ENCODE assay signal across 8 cellular contexts in the genomic region with DNA sequence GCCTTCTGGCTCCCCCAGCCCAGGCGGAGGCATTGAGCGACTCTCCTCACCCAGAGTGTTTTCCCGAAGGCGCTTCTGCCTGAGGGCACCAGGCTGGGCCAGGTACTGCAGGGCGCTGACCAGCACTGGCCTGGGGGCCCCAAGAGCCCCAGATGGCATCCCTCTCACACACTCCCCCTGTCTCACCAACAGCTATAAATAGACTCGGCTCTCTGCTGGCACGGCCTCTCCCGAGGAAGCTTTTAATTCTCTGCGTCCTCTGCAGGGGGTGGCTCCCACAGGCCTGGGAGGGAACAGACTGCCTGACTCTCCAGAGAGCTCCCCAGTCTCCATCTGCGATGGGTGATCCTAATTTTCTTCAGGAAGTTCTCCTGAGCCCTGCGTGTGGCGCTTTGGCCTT. TPM values are rescaled to one million over a fixed set of nuclear protein-coding genes. Genes with fewer than 3 reads are reported as not detected.
DNase-seq lines count a peak whose midpoint lies in the region; ATAC-seq, FAIRE-seq and TF ChIP-seq lines count a peak whose summit lies in the region.
"Not testable (repeated sequence)": the region's sequence is repeated elsewhere in the genome, so short reads cannot be mapped to it uniquely, and the experiment has no call there.
"Had no signal": no experiment of that assay in that cellular context is flagged by ENCODE, and none has a peak within 500 bp of the region (broad histone marks: within the 10 kb centered on the region; RNA-seq: fewer than 3 reads in every experiment).

No MANE protein-coding gene starts in this region.

- H3K9me3 ChIP-seq in IMR-90 (ENCODE audit: control insufficient read depth, insufficient read depth, low read length); body of pancreas; pancreas: not testable (repeated sequence)

- not testable (repeated sequence) for H2AK9ac ChIP-seq in IMR-90 (replicated peaks; ENCODE audit: low read depth, low read length, poor library complexity)

- TF ChIP-seq POLR2A in IMR-90 (IDR thresholded peaks at IDR 0.05; ENCODE audit: low read depth, low read length); body of pancreas (IDR thresholded peaks at IDR 0.05): not testable (repeated sequence)

- not testable (repeated sequence) for H3K14ac ChIP-seq in IMR-90 (replicated peaks; ENCODE audit: low read depth, low read length)

- dilution Hi-C loops in IMR-90 (cut with HindIII; ENCODE audit: low sequenced_read_pairs, unreplicated experiment): not testable (repeated sequence)

- not testable (repeated sequence) for TF ChIP-seq RAD21 in IMR-90 (IDR thresholded peaks at IDR 0.05; ENCODE audit: low read length)

- not testable (repeated sequence) for H3K27ac ChIP-seq in IMR-90 (ENCODE audit: insufficient read depth, low read length); body of pancreas; pancreas

- peaks cover 12% of the 10 kb centered on the region for H3K27me3 ChIP-seq in IMR-90 (ENCODE audit: control insufficient read depth, insufficient read depth, low read length)
- H3K27me3 ChIP-seq in body of pancreas, pancreas: not testable (repeated sequence)

- intact Hi-C loops in IMR-90 (cut with micrococcal nuclease); body of pancreas (cut with DNase I); Right ventricle myocardium superior (cut with DNase I); left cardiac atrium (cut with DNase I); pancreas (cut with DNase I): not testable (repeated sequence)

- CTCF ChIA-PET in IMR-90 (lab: Yijun Ruan, JAX): not testable (repeated sequence)

- H2BK5ac ChIP-seq in IMR-90 (ENCODE audit: low read depth, low read length, poor library complexity, severe bottlenecking): not testable (repeated sequence)

- not testable (repeated sequence) for H4K20me1 ChIP-seq in IMR-90 (ENCODE audit: insufficient read depth, low read length)

- H3K79me1 ChIP-seq in IMR-90 (ENCODE audit: low read depth in 1 of 2, low read length in 2 of 2): not testable (repeated sequence)

- H4K91ac ChIP-seq in IMR-90 (ENCODE audit: insufficient read depth, low read depth, low read length): not testable (repeated sequence)

- H2BK15ac ChIP-seq in IMR-90 (ENCODE audit: low read depth, low read length): not testable (repeated sequence)

- H2BK20ac ChIP-seq in IMR-90 (ENCODE audit: low read depth, low read length): not testable (repeated sequence)

- H3K4me3 ChIP-seq in IMR-90 (ENCODE audit: insufficient read depth, low read depth, low read length); body of pancreas; pancreas: not testable (repeated sequence)

- not testable (repeated sequence) for H2AFZ ChIP-seq in IMR-90 (replicated peaks; ENCODE audit: low read length, poor library complexity)

- DNase-seq in IMR-90, body of pancreas, Right ventricle myocardium superior, left cardiac atrium, pancreas: not testable (repeated sequence)

- peak; percentile 81 for FAIRE-seq in islet of Langerhans (lab: Jason Lieb, UNC)
- FAIRE-seq in pancreas (lab: Jason Lieb, UNC): not testable (repeated sequence)

- TF ChIP-seq CTCF in IMR-90 (conservative IDR thresholded peaks at IDR 0.05; ENCODE audit: low read depth, low read length); body of pancreas (IDR thresholded peaks at IDR 0.05); pancreas (IDR thresholded peaks at IDR 0.05): not testable (repeated sequence)

- not testable (repeated sequence) for H3K4me2 ChIP-seq in IMR-90 (ENCODE audit: low read depth, low read length)

- not testable (repeated sequence) for H3K4me1 ChIP-seq in IMR-90 (ENCODE audit: control insufficient read depth, insufficient read depth, low read length); body of pancreas; pancreas

- in situ Hi-C loops in IMR-90 (cut with MboI; ENCODE audit: low sequenced_read_pairs): not testable (repeated sequence)

- H2BK120ac ChIP-seq in IMR-90 (ENCODE audit: low read depth, low read length): not testable (repeated sequence)

- ATAC-seq in IMR-90 (ENCODE audit: low read depth) (peak; percentile 3), body of pancreas (peak; percentile 6), esophagus mucosa (peak; percentile 2), Right ventricle myocardium superior (ENCODE audit: poor library complexity) (peak; percentile 65), left cardiac atrium (peak; percentile 41 to 53), pancreas (peak in 3 of 4 donors; percentile 4 to 14 (median 10))

- H3K36me3 ChIP-seq in IMR-90 (ENCODE audit: control insufficient read depth, insufficient read depth, low read length); body of pancreas (replicated peaks in 1 of 2; ENCODE audit: insufficient read depth in 1 of 2, low read depth in 2 of 2); pancreas: not testable (repeated sequence)

- not testable (repeated sequence) for H3K56ac ChIP-seq in IMR-90 (ENCODE audit: extremely low read depth, insufficient read depth, low read length)

- H4K5ac ChIP-seq in IMR-90 (ENCODE audit: low read depth, low read length): not testable (repeated sequence)

- not testable (repeated sequence) for BruUV-seq in IMR-90 (replicated peaks; lab: Mats Ljungman, UMichigan)

- not testable (repeated sequence) for H2AK5ac ChIP-seq in IMR-90 (ENCODE audit: low read depth, low read length)

- H4K8ac ChIP-seq in IMR-90 (ENCODE audit: low read depth in 2 of 2, low read length in 2 of 2): not testable (repeated sequence)

- H3K18ac ChIP-seq in IMR-90 (ENCODE audit: low read depth, low read length): not testable (repeated sequence)

- POLR2A ChIA-PET in IMR-90 (lab: Charles Lee; ENCODE audit: unreplicated experiment): not testable (repeated sequence)

- H3K9me1 ChIP-seq in IMR-90 (ENCODE audit: insufficient read depth, low read length): not testable (repeated sequence)

- not testable (repeated sequence) for H3K4ac ChIP-seq in IMR-90 (ENCODE audit: low read depth, low read length)

- not testable (repeated sequence) for H3K23ac ChIP-seq in IMR-90 (ENCODE audit: low read depth, low read length)

- no CpG with 5 or more reads among the region's 12 CpGs for WGBS in IMR-90 (ENCODE audit: extremely low coverage in 2 of 2, insufficient read length in 1 of 2), 2 experiments
- WGBS in body of pancreas, 2 donors: no CpG with 5 or more reads among the region's 12 CpGs
- WGBS in pancreas, 2 donors: no CpG with 5 or more reads among the region's 12 CpGs

- H3K9ac ChIP-seq in IMR-90 (ENCODE audit: low read depth, low read length): not testable (repeated sequence)

RNA-seq across cellular contexts. Expression of a gene that starts 2.9 kb away (rescaled TPM):
- total RNA-seq in IMR-90 (2012; rRNA removed) (under 0.01 TPM in 2 replicates), body of pancreas (1 to 10 TPM; 2.6 to 5.2 TPM), esophagus mucosa (3.3 TPM), Right ventricle myocardium superior (39.7 TPM), left cardiac atrium (10 to 100 TPM; 15.5 to 25.0 TPM), pancreas (1 to 10 TPM; 2.1 to 4.3 (median 2.6) TPM)
- polyA plus RNA-seq in IMR-90 (2012; rRNA removed) (0.06 and 0.07 TPM in 2 replicates), pancreas (1 to 10 TPM; 2.7 to 6.4 TPM)
- 0.03 and 0.04 TPM in 2 replicates for polyA plus RNA-seq in IMR-90 (2012; cell fraction: cytosol; rRNA removed)
- polyA plus RNA-seq in IMR-90 (2012; cell fraction: nucleus; rRNA removed; ENCODE audit: low replicate concordance): 0.03 and 0.05 TPM in 2 replicates
- total RNA-seq: B cell had no signal

Comparison
In these comparisons a context has a peak if more than half of its experiments do, and no peak if none do; other contexts are left out.
1. ATAC-seq: peak in every context shown above with its lines; median percentile 65 in Right ventricle myocardium superior; 47 in left cardiac atrium; 10 in pancreas; 6 in body of pancreas; 3 in IMR-90; 2 in esophagus mucosa.